Comparison of ENCODE assay signal across 7 cellular contexts in genomic region chr13:87671031-87671823, GRCh38. TPM values are rescaled to one million over a fixed set of nuclear protein-coding genes. Genes with fewer than 3 reads are reported as not detected.
DNase-seq lines count a peak whose midpoint lies in the region; ATAC-seq, FAIRE-seq and TF ChIP-seq lines count a peak whose summit lies in the region.

Gene SLITRK5 (plus strand): TSS chr13:87671371. CDS start chr13:87675389, 4,018 bp downstream.

- no peak within 1 kb of the TSS for H3K9ac ChIP-seq in kidney (ENCODE audit: low read length in 2 of 2)

- intact Hi-C loops in kidney (cut with DNase I): no loop called here

- peak within 1 kb of the TSS; percentile 23 to 60 for H3K4me3 ChIP-seq in kidney (ENCODE audit: low read length in 2 of 2)

- H3K4me1 ChIP-seq in kidney (ENCODE audit: control insufficient read depth in 1 of 2, insufficient read depth in 1 of 2, low read depth in 1 of 2, low read length in 2 of 2): peaks cover 0 to 7% of the 10 kb centered on the region in 2 donors

- peak; percentile 56 for TF ChIP-seq CTCF in kidney (IDR thresholded peaks at IDR 0.05; ENCODE audit: borderline replicate concordance, extremely low read depth, insufficient read depth)

- no peaks in the 10 kb centered on the region for H3K36me3 ChIP-seq in kidney (ENCODE audit: control insufficient read depth in 1 of 2, insufficient read depth in 2 of 2, low read length in 2 of 2)

- peak within 1 kb of the TSS; percentile 94 for H3K27ac ChIP-seq in caudate nucleus (ENCODE audit: low read depth, low read length)
- no peak within 1 kb of the TSS for H3K27ac ChIP-seq in kidney (ENCODE audit: low read depth in 2 of 2, low read length in 2 of 2)

- H3K9me3 ChIP-seq in kidney (ENCODE audit: control insufficient read depth in 1 of 2, low read length in 2 of 2): peaks cover 2 to 3% of the 10 kb centered on the region in 2 donors

- ATAC-seq in GM18502 (IDR thresholded peaks at IDR 0.05; ENCODE audit: poor library complexity, unreplicated experiment) (peak; percentile 96), HG02798 (IDR thresholded peaks at IDR 0.05; ENCODE audit: poor library complexity, unreplicated experiment) (peak; percentile 97)

- no peak for FAIRE-seq in kidney (lab: Jason Lieb, UNC)

- DNase-seq in NCI-H146 (lab: John Stamatoyannopoulos, UW) (peak; percentile 86), UCSD-AML1 (lab: John Stamatoyannopoulos, UW; ENCODE audit: unreplicated experiment) (peak; percentile 83), caudate nucleus (lab: John Stamatoyannopoulos, UW) (peak; percentile 7 to 93 (median 81)), kidney (peak; percentile 81)
- peak; percentile 43 to 54 (median 53) for DNase-seq in stimulated activated CD4-positive, alpha-beta T cell treated with anti-CD3 and anti-CD28 coated beads, Interleukin-12 subunit alpha, Interleukin-12 subunit beta, amount 100 ng/mL, for 48 hours (ENCODE audit: low read depth in 2 of 3, low spot score in 1 of 3)

RNA-seq across cellular contexts. Expression of gene SLITRK5, which starts in this region (rescaled TPM):
- total RNA-seq in kidney: 0.09 TPM
- polyA plus RNA-seq in kidney (ENCODE audit: insufficient read depth, low read depth, low replicate concordance): not detected

Comparison
In these comparisons a context has a peak if more than half of its experiments do, and no peak if none do; other contexts are left out.
1. Peak in DNase-seq and H3K4me3 ChIP-seq in kidney; RNA of the gene not detected or under 1 TPM.